Comparison of ENCODE assay signal across 21 cellular contexts in genomic region chr10:118563373-118563890, GRCh38. TPM values are rescaled to one million over a fixed set of nuclear protein-coding genes. Genes with fewer than 3 reads are reported as not detected.
DNase-seq lines count a peak whose midpoint lies in the region; ATAC-seq, FAIRE-seq and TF ChIP-seq lines count a peak whose summit lies in the region.
"Had no signal": no experiment of that assay in that cellular context is flagged by ENCODE, and none has a peak within 500 bp of the region (broad histone marks: within the 10 kb centered on the region; RNA-seq: fewer than 3 reads in every experiment).

No MANE protein-coding gene starts in this region.

- peaks cover 29% of the 10 kb centered on the region for H3K27me3 Mint-ChIP-seq in activated CD4-positive, alpha-beta T cell treated with anti-CD3 and anti-CD28 coated beads, Interleukin-2, amount 10 ng/mL, durations not matched to agents 24 days and 14 days
- H3K27me3 Mint-ChIP-seq in stimulated activated naive CD8-positive, alpha-beta T cell treated with anti-CD3 and anti-CD28 coated beads, Interleukin-15, amount 100 ng/mL, for 72 hours, result no peaks in the 10 kb centered on the region

- H3K9me3 ChIP-seq in SJCRH30 (replicated peaks) (0 out of 2 replicates have a peak, but pooled peaks cover 4% of the 10 kb centered on the region), suprapubic skin (no peaks in the 10 kb centered on the region), ovary (no peaks in the 10 kb centered on the region)
- H3K9me3 ChIP-seq: A549 had no signal

- ATAC-seq in stimulated activated naive CD8-positive, alpha-beta T cell treated with anti-CD3 and anti-CD28 coated beads, Interleukin-15, amount 100 ng/mL, for 72 hours, result no peak
- ATAC-seq: A549, GM23338, HCT116, HepG2 had no signal

- TF ChIP-seq EP300 in suprapubic skin (IDR thresholded peaks at IDR 0.05) (no peak), ovary (IDR thresholded peaks at IDR 0.05) (no peak)

- peak; percentile 52 for DNase-seq in activated CD4-positive, alpha-beta T cell treated with anti-CD3 and anti-CD28 coated beads, Interleukin-2, amount 10 ng/mL, durations not matched to agents 24 days and 14 days
- no peak for DNase-seq in activated CD4-positive, alpha-beta T cell treated with anti-CD3 and anti-CD28 coated beads, Interleukin-2, amount 50 U/mL, for 48 hours
- peak; percentile 93 to 96 for DNase-seq in SJCRH30
- peak; percentile 3 for DNase-seq in iPS-NIHi7 (ENCODE audit: extremely low spot score)
- DNase-seq in suprapubic skin (ENCODE audit: low spot score in 2 of 2), result no peak
- DNase-seq in ovary, result no peak
- no peak for DNase-seq in stimulated activated naive CD8-positive, alpha-beta T cell treated with anti-CD3 and anti-CD28 coated beads, Interleukin-15, amount 100 ng/mL, for 72 hours
- DNase-seq in frontal cortex (ENCODE audit: low spot score in 2 of 2), result no peak
- DNase-seq: Calu3; CD4-positive, alpha-beta memory T cell; DMS79 treated with DMSO at 0.1 percent for 48 hours; GF-D8; HFFc6 had no signal

- H3K27ac ChIP-seq in SJCRH30 (peak overlapping the region; percentile 34), suprapubic skin (peak overlapping the region; percentile 5), ovary (no peak overlapping the region)
- H3K27ac ChIP-seq: 22Rv1, A549 had no signal

- FAIRE-seq in frontal cortex (lab: Jason Lieb, UNC), result no peak
- FAIRE-seq: A549, H54, HepG2 had no signal

- no peaks in the 10 kb centered on the region for H3K4me1 Mint-ChIP-seq in activated CD4-positive, alpha-beta T cell treated with anti-CD3 and anti-CD28 coated beads, Interleukin-2, amount 10 ng/mL, durations not matched to agents 24 days and 14 days
- H3K4me1 Mint-ChIP-seq in stimulated activated naive CD8-positive, alpha-beta T cell treated with anti-CD3 and anti-CD28 coated beads, Interleukin-15, amount 100 ng/mL, for 72 hours, result peaks cover 1% of the 10 kb centered on the region

- WGBS in suprapubic skin, result 76% methylated on average over 3 of the region's 3 CpGs
- 89 to 98% (median 91%) methylated on average over 3 of the region's 3 CpGs for WGBS in ovary, 3 donors

- TF ChIP-seq CTCF in suprapubic skin (IDR thresholded peaks at IDR 0.05), result no peak
- TF ChIP-seq CTCF in ovary (IDR thresholded peaks at IDR 0.05), result no peak

- H3K9me3 Mint-ChIP-seq in activated CD4-positive, alpha-beta T cell treated with anti-CD3 and anti-CD28 coated beads, Interleukin-2, amount 10 ng/mL, durations not matched to agents 24 days and 14 days, result no peaks in the 10 kb centered on the region
- H3K9me3 Mint-ChIP-seq in stimulated activated naive CD8-positive, alpha-beta T cell treated with anti-CD3 and anti-CD28 coated beads, Interleukin-15, amount 100 ng/mL, for 72 hours, result peaks cover 0 to 4% of the 10 kb centered on the region in 2 donors
- H3K9me3 Mint-ChIP-seq: HFFc6 had no signal

- no peaks in the 10 kb centered on the region for H3K36me3 Mint-ChIP-seq in activated CD4-positive, alpha-beta T cell treated with anti-CD3 and anti-CD28 coated beads, Interleukin-2, amount 10 ng/mL, durations not matched to agents 24 days and 14 days (ENCODE audit: low read depth)
- H3K36me3 Mint-ChIP-seq: CD14-positive monocyte; CD4-positive, alpha-beta memory T cell had no signal

- no peak overlapping the region for H3K27ac Mint-ChIP-seq in activated CD4-positive, alpha-beta T cell treated with anti-CD3 and anti-CD28 coated beads, Interleukin-2, amount 10 ng/mL, durations not matched to agents 24 days and 14 days
- H3K27ac Mint-ChIP-seq in stimulated activated naive CD8-positive, alpha-beta T cell treated with anti-CD3 and anti-CD28 coated beads, Interleukin-15, amount 100 ng/mL, for 72 hours, result no peak overlapping the region
- H3K27ac Mint-ChIP-seq: CD4-positive, alpha-beta memory T cell; GM23338; HFFc6 had no signal

- intact Hi-C loops in activated CD4-positive, alpha-beta T cell treated with anti-CD3 and anti-CD28 coated beads, Interleukin-2, amount 10 ng/mL, durations not matched to agents 24 days and 14 days (cut with micrococcal nuclease), result no loop called here
- intact Hi-C loops in ovary (cut with DNase I), result loop anchor here in 1 of 4 donors (10.0 kb wide), 1 partner anchor 161 kb away; no protein-coding TSS in a partner anchor

- no peaks in the 10 kb centered on the region for H3K27me3 ChIP-seq in SJCRH30
- H3K27me3 ChIP-seq in suprapubic skin, result no peaks in the 10 kb centered on the region
- no peaks in the 10 kb centered on the region for H3K27me3 ChIP-seq in ovary

- no peak for TF ChIP-seq POLR2A in suprapubic skin (IDR thresholded peaks at IDR 0.05)
- no peak for TF ChIP-seq POLR2A in ovary (IDR thresholded peaks at IDR 0.05)

- H3K4me1 ChIP-seq in SJCRH30 (peaks cover 17% of the 10 kb centered on the region), suprapubic skin (peaks cover 2% of the 10 kb centered on the region), ovary (ENCODE audit: insufficient read depth) (no peaks in the 10 kb centered on the region)
- H3K4me1 ChIP-seq: A549 had no signal

- H3K4me3 Mint-ChIP-seq in activated CD4-positive, alpha-beta T cell treated with anti-CD3 and anti-CD28 coated beads, Interleukin-2, amount 10 ng/mL, durations not matched to agents 24 days and 14 days, result no peak overlapping the region
- H3K4me3 Mint-ChIP-seq in stimulated activated naive CD8-positive, alpha-beta T cell treated with anti-CD3 and anti-CD28 coated beads, Interleukin-15, amount 100 ng/mL, for 72 hours, result no peak overlapping the region
- H3K4me3 Mint-ChIP-seq: CD14-positive monocyte; CD4-positive, alpha-beta memory T cell; GM23338; HFFc6 had no signal

- no peaks in the 10 kb centered on the region for H3K36me3 ChIP-seq in SJCRH30
- no peaks in the 10 kb centered on the region for H3K36me3 ChIP-seq in suprapubic skin
- H3K36me3 ChIP-seq in ovary, result no peaks in the 10 kb centered on the region

- no peak overlapping the region for H3K4me3 ChIP-seq in SJCRH30
- H3K4me3 ChIP-seq in suprapubic skin, result no peak overlapping the region
- H3K4me3 ChIP-seq in ovary, result no peak overlapping the region
- H3K4me3 ChIP-seq: A549, GM23338 had no signal

RNA-seq across cellular contexts. Expression of gene PRLHR, which starts 32.0 kb away (rescaled TPM):
- total RNA-seq in activated CD4-positive, alpha-beta T cell treated with anti-CD3 and anti-CD28 coated beads, Interleukin-2, amount 10 ng/mL, durations not matched to agents 24 days and 14 days, result not detected in 2 replicates
- not detected in 2 replicates for total RNA-seq in SJCRH30 (2014; rRNA removed; shearing (Covaris generic))
- total RNA-seq in suprapubic skin (not detected), ovary (under 1 TPM in 2 of 7 donors, not detected in 5; 0.20 to 0.57 TPM), frontal cortex (2.4 TPM)
- under 1 TPM; 0.06 to 0.08 TPM for polyA plus RNA-seq in ovary
- total RNA-seq: Calu3; CD4-positive, alpha-beta memory T cell; HepG2; HFFc6 had no signal
- polyA plus RNA-seq: A549; BJ; CD14-positive monocyte; CD4-positive, alpha-beta memory T cell; GM23338; HepG2 had no signal

Comparison
In these comparisons a context has a peak if more than half of its experiments do, and no peak if none do; other contexts are left out.
1. DNase-seq: peak in activated CD4-positive, alpha-beta T cell treated with anti-CD3 and anti-CD28 coated beads, Interleukin-2, amount 10 ng/mL, durations not matched to agents 24 days and 14 days (single experiment), SJCRH30 (2 of 2) and iPS-NIHi7 (single experiment); none in activated CD4-positive, alpha-beta T cell treated with anti-CD3 and anti-CD28 coated beads, Interleukin-2, amount 50 U/mL, for 48 hours (0 of 2), suprapubic skin (0 of 2), ovary (0 of 5), stimulated activated naive CD8-positive, alpha-beta T cell treated with anti-CD3 and anti-CD28 coated beads, Interleukin-15, amount 100 ng/mL, for 72 hours (0 of 2) and frontal cortex (0 of 2).
2. H3K27ac ChIP-seq: peak in SJCRH30 (single experiment) and suprapubic skin (single experiment); none in ovary (0 of 2).